33 cellular contexts compared by ENCODE assay signal in genomic region chr10:59072038-59072437, GRCh38.
"Had no signal": no experiment of that assay in that cellular context is flagged by ENCODE, and none has a peak within 500 bp of the region (broad histone marks: within the 10 kb centered on the region; RNA-seq: fewer than 3 reads in every experiment).

No MANE protein-coding gene starts in this region.

- H3K36me3 ChIP-seq: adrenal gland, esophagus muscularis mucosa, thoracic aorta had no signal

- H3K27me3 Mint-ChIP-seq: activated naive CD8-positive, alpha-beta T cell treated with anti-CD3 and anti-CD28 coated beads for 36 hours; brain; memory B cell; stimulated activated naive CD8-positive, alpha-beta T cell treated with anti-CD3 and anti-CD28 coated beads, Interleukin-15, Interleukin-2, amounts not matched to agents 100 ng/mL and 50 ng/mL, for 24 hours had no signal

- H3K9me3 Mint-ChIP-seq: activated naive CD4-positive, alpha-beta T cell treated with anti-CD3 and anti-CD28 coated beads for 36 hours; T-helper 2 cell treated with Interferon-gamma antibody and Interleukin-4, amounts not matched to agents 5 μg/mL and 100 μg/mL, for 36 hours had no signal

- H3K27me3 ChIP-seq: adrenal gland, dorsolateral prefrontal cortex, esophagus muscularis mucosa had no signal

- H3K4me3 Mint-ChIP-seq: activated naive CD4-positive, alpha-beta T cell treated with anti-CD3 and anti-CD28 coated beads for 36 hours; activated naive CD8-positive, alpha-beta T cell treated with anti-CD3 and anti-CD28 coated beads for 36 hours; brain; memory B cell; natural killer cell; stimulated activated effector memory CD8-positive, alpha-beta T cell treated with anti-CD3 and anti-CD28 coated beads, Interleukin-12 subunit alpha, Interleukin-12 subunit beta, amount 100 ng/mL, for 72 hours; stimulated activated naive CD8-positive, alpha-beta T cell treated with anti-CD3 and anti-CD28 coated beads, Interleukin-15, Interleukin-2, amounts not matched to agents 100 ng/mL and 50 ng/mL, for 24 hours; T-helper 2 cell treated with Interferon-gamma antibody and Interleukin-4, amounts not matched to agents 5 μg/mL and 100 μg/mL, for 36 hours had no signal

- H3K4me1 Mint-ChIP-seq: activated naive CD8-positive, alpha-beta T cell treated with anti-CD3 and anti-CD28 coated beads for 36 hours; memory B cell; natural killer cell; stimulated activated effector memory CD8-positive, alpha-beta T cell treated with anti-CD3 and anti-CD28 coated beads, Interleukin-12 subunit alpha, Interleukin-12 subunit beta, amount 100 ng/mL, for 72 hours had no signal

- H3K4me3 ChIP-seq: adrenal gland, coronary artery, dorsolateral prefrontal cortex, esophagus muscularis mucosa, thoracic aorta had no signal

- H3K27ac ChIP-seq: adrenal gland, coronary artery, dorsolateral prefrontal cortex, esophagus muscularis mucosa, thoracic aorta, VCaP had no signal

- ATAC-seq: activated CD4-positive, CD25-positive, alpha-beta regulatory T cell treated with anti-CD3 and anti-CD28 coated beads, Interleukin-2, amount 50 U/mL, for 24 hours; natural killer cell; sciatic nerve; stimulated activated effector memory CD8-positive, alpha-beta T cell treated with anti-CD3 and anti-CD28 coated beads, Interleukin-12 subunit alpha, Interleukin-12 subunit beta, amount 100 ng/mL, for 72 hours had no signal

- H3K27ac Mint-ChIP-seq: activated naive CD4-positive, alpha-beta T cell treated with anti-CD3 and anti-CD28 coated beads for 36 hours; activated naive CD8-positive, alpha-beta T cell treated with anti-CD3 and anti-CD28 coated beads for 36 hours; brain; memory B cell; natural killer cell; stimulated activated effector memory CD8-positive, alpha-beta T cell treated with anti-CD3 and anti-CD28 coated beads, Interleukin-12 subunit alpha, Interleukin-12 subunit beta, amount 100 ng/mL, for 72 hours; stimulated activated naive CD8-positive, alpha-beta T cell treated with anti-CD3 and anti-CD28 coated beads, Interleukin-15, Interleukin-2, amounts not matched to agents 100 ng/mL and 50 ng/mL, for 24 hours; T-helper 2 cell treated with Interferon-gamma antibody and Interleukin-4, amounts not matched to agents 5 μg/mL and 100 μg/mL, for 36 hours had no signal

- H3K36me3 Mint-ChIP-seq: activated naive CD8-positive, alpha-beta T cell treated with anti-CD3 and anti-CD28 coated beads for 36 hours; brain; memory B cell; natural killer cell; stimulated activated effector memory CD8-positive, alpha-beta T cell treated with anti-CD3 and anti-CD28 coated beads, Interleukin-12 subunit alpha, Interleukin-12 subunit beta, amount 100 ng/mL, for 72 hours had no signal

- FAIRE-seq: keratinocyte, small intestine, TTC549, urothelium cell line had no signal

- H3K9me3 ChIP-seq: adrenal gland, esophagus muscularis mucosa, thoracic aorta had no signal

- DNase-seq: activated CD4-positive, alpha-beta T cell treated with anti-CD3 and anti-CD28 coated beads for 48 hours; activated CD4-positive, alpha-beta T cell treated with anti-CD3 and anti-CD28 coated beads, Interleukin-2, amount 50 U/mL, for 48 hours; activated CD8-positive, alpha-beta memory T cell treated with anti-CD3 and anti-CD28 coated beads for 24 hours; activated effector memory CD4-positive, alpha-beta T cell treated with Interleukin-2 at 50 U/mL for 16 hours; activated naive CD4-positive, alpha-beta T cell treated with anti-CD3 and anti-CD28 coated beads for 36 hours; activated naive CD8-positive, alpha-beta T cell treated with anti-CD3 and anti-CD28 coated beads for 36 hours; adrenal gland; aorta; dorsolateral prefrontal cortex; effector memory CD4-positive, alpha-beta T cell; foreskin melanocyte; glutamatergic neuron; hippocampal formation; natural killer cell; posterior cingulate gyrus; small intestine; stimulated activated CD4-positive, alpha-beta T cell treated with anti-CD3 and anti-CD28 coated beads, Interleukin-4, amount 100 ng/mL, for 24 hours; T-helper 1 cell; trophoblast cell had no signal
